Comparison of ENCODE assay signal across 9 cellular contexts in genomic region chr16:11349599-11350276, GRCh38. TPM values are rescaled to one million over a fixed set of nuclear protein-coding genes. Genes with fewer than 3 reads are reported as not detected.
A peak's percentile ranks its signal among the peaks of the same experiment; 100 is the strongest.
DNase-seq lines count a peak whose midpoint lies in the region; ATAC-seq and TF ChIP-seq lines count a peak whose summit lies in the region.
"Had no signal": no experiment of that assay in that cellular context is flagged by ENCODE, and none has a peak within 500 bp of the region (broad histone marks: within the 10 kb centered on the region; RNA-seq: fewer than 3 reads in every experiment).

No MANE protein-coding gene starts in this region.

- DNase-seq in CD1c-positive myeloid dendritic cell (ENCODE audit: extremely low spot score), result peak; percentile 89
- DNase-seq in NOMO-1 treated with dmso at 0.1 percent for 144 hours (lab: John Stamatoyannopoulos, UW; ENCODE audit: unreplicated experiment), result peak; percentile 77
- DNase-seq in fibroblast of lung (ENCODE audit: low read depth in 2 of 2), result peak; percentile 66 to 90
- peak in 38 of 56 donors; percentile 3 to 63 (median 22) for DNase-seq in nucleus accumbens (lab: John Stamatoyannopoulos, UW)
- DNase-seq in NCI-H69 (lab: John Stamatoyannopoulos, UW), result no peak
- DNase-seq in NCI-H2196 treated with DMSO at 0.1 percent for 48 hours (lab: John Stamatoyannopoulos, UW; ENCODE audit: unreplicated experiment), result no peak
- no peak for DNase-seq in HAP-1 (ENCODE audit: low spot score in 2 of 2)

- peak overlapping the region; percentile 24 for H2AFZ ChIP-seq in fibroblast of lung (ENCODE audit: low read length)

- H3K27ac ChIP-seq in fibroblast of lung (ENCODE audit: insufficient read depth, low read length), result peak overlapping the region; percentile 87
- H3K27ac ChIP-seq: KMS-11 had no signal

- H3K4me3 ChIP-seq in fibroblast of lung (replicated peaks in 1 of 4; ENCODE audit: control extremely low read depth in 1 of 4, insufficient read depth in 1 of 4, low read depth in 3 of 4, low read length in 4 of 4) (peak overlapping the region in 1 of 4 experiments; percentile 17), HAP-1 (no peak overlapping the region)

- TF ChIP-seq CTCF in fibroblast of lung (conservative IDR thresholded peaks at IDR 0.05 in 1 of 2, IDR thresholded peaks at IDR 0.05 in 1 of 2; ENCODE audit: low read depth in 1 of 2, low read length in 2 of 2), result no peak

- no peak for ATAC-seq in GM18870 (IDR thresholded peaks at IDR 0.05; ENCODE audit: unreplicated experiment)

- no peaks in the 10 kb centered on the region for H3K9me3 ChIP-seq in fibroblast of lung (ENCODE audit: control insufficient read depth, insufficient read depth, low read depth, low read length)
- no peaks in the 10 kb centered on the region for H3K9me3 ChIP-seq in HAP-1

- no peaks in the 10 kb centered on the region for H3K36me3 ChIP-seq in fibroblast of lung (ENCODE audit: control insufficient read depth, insufficient read depth, low read length)
- H3K36me3 ChIP-seq in HAP-1 (replicated peaks), result peaks cover 13% of the 10 kb centered on the region

- H3K9ac ChIP-seq in fibroblast of lung (ENCODE audit: insufficient read depth, low read length), result peak overlapping the region; percentile 17
- H3K9ac ChIP-seq: KMS-11 had no signal

- in situ Hi-C loops in HAP-1 (cut with MboI; ENCODE audit: low sequenced_read_pairs), result no loop called here

- H3K79me2 ChIP-seq in fibroblast of lung (ENCODE audit: control insufficient read depth, insufficient read depth, low read length), result no peaks in the 10 kb centered on the region

- no peaks in the 10 kb centered on the region for H4K20me1 ChIP-seq in fibroblast of lung (ENCODE audit: control insufficient read depth, extremely low read depth, insufficient read depth, low read length)

- peak overlapping the region; percentile 60 for H3K4me2 ChIP-seq in fibroblast of lung (ENCODE audit: extremely low read depth, insufficient read depth, low read length)
- H3K4me2 ChIP-seq: KMS-11 had no signal

- H3K27me3 ChIP-seq in fibroblast of lung (ENCODE audit: control insufficient read depth, insufficient read depth, low read length) (no peaks in the 10 kb centered on the region), HAP-1 (ENCODE audit: low read depth) (no peaks in the 10 kb centered on the region)

- peaks cover 20% of the 10 kb centered on the region for H3K4me1 ChIP-seq in fibroblast of lung (ENCODE audit: control insufficient read depth, extremely low read depth, insufficient read depth, low read length)
- peaks cover 7% of the 10 kb centered on the region for H3K4me1 ChIP-seq in HAP-1

RNA-seq across cellular contexts. Expression of gene RMI2, which starts 4.5 kb away (rescaled TPM):
- total RNA-seq in fibroblast of lung, result 1.8 and 6.8 TPM in 2 replicates
- polyA plus RNA-seq in fibroblast of lung, result 6.6 and 12.6 TPM in 2 replicates
- polyA plus RNA-seq in fibroblast of lung (2012), result 4.3 and 7.5 TPM in 2 replicates
- 1.8 and 2.9 TPM in 2 replicates for polyA minus RNA-seq in fibroblast of lung (ENCODE audit: low replicate concordance)

Comparison
In these comparisons a context has a peak if more than half of its experiments do, and no peak if none do; other contexts are left out.
1. DNase-seq: peak in CD1c-positive myeloid dendritic cell (single experiment), NOMO-1 treated with dmso at 0.1 percent for 144 hours (single experiment), fibroblast of lung (2 of 2) and nucleus accumbens (38 of 56); none in NCI-H69 (single experiment), NCI-H2196 treated with DMSO at 0.1 percent for 48 hours (single experiment) and HAP-1 (0 of 2).